Comparison of ENCODE assay signal across 1 cellular context in genomic region chr15:76337739-76338554, GRCh38.
TF ChIP-seq lines count a peak whose summit lies in the region.

No MANE protein-coding gene starts in this region.

TF ChIP-seq in HepG2, 621 proteins besides CTCF, POLR2A, EP300 and RAD21 (continued from another document and continues in another):
- TF ChIP-seq AKNA (CRISPR knock-in tag; IDR thresholded peaks at IDR 0.05; ENCODE audit: borderline replicate concordance): no peak
- no peak for TF ChIP-seq ZNF460 (CRISPR knock-in tag; IDR thresholded peaks at IDR 0.05; ENCODE audit: borderline replicate concordance)
- no peak for TF ChIP-seq RFX5 (IDR thresholded peaks at IDR 0.05; ENCODE audit: low read depth, low read length)
- peak; percentile 90; the same call in 1 of the 2 replicates for TF ChIP-seq BCL3 (CRISPR knock-in tag; IDR thresholded peaks at IDR 0.05)
- peak; percentile 4; the same call in 1 of the 2 replicates for TF ChIP-seq TSC22D2 (CRISPR knock-in tag; IDR thresholded peaks at IDR 0.05; ENCODE audit: borderline replicate concordance)
- TF ChIP-seq SIN3B (IDR thresholded peaks at IDR 0.05; ENCODE audit: low read length): no peak
- no peak for TF ChIP-seq ZNF605 (CRISPR knock-in tag; IDR thresholded peaks at IDR 0.05)
- no peak; the same call in 1 of the 2 replicates for TF ChIP-seq KDM5A (IDR thresholded peaks at IDR 0.05; ENCODE audit: borderline replicate concordance, low read length)
- peak; percentile 92 for TF ChIP-seq BRF2 (CRISPR knock-in tag; IDR thresholded peaks at IDR 0.05)
- TF ChIP-seq KLF6 (CRISPR knock-in tag; IDR thresholded peaks at IDR 0.05): no peak
- TF ChIP-seq ZNF138 (CRISPR knock-in tag; IDR thresholded peaks at IDR 0.05; ENCODE audit: low read depth): peak; percentile 78; the same call in 1 of the 2 replicates
- TF ChIP-seq THAP9 (CRISPR knock-in tag; IDR thresholded peaks at IDR 0.05; ENCODE audit: borderline replicate concordance): peak; percentile 45; the same call in 1 of the 2 replicates
- TF ChIP-seq ZNF44 (CRISPR knock-in tag; IDR thresholded peaks at IDR 0.05): no peak
- TF ChIP-seq CEBPB (IDR thresholded peaks at IDR 0.05; ENCODE audit: borderline replicate concordance, low read depth, low read length): no peak
- no peak for TF ChIP-seq HMGXB3 (CRISPR knock-in tag; IDR thresholded peaks at IDR 0.05; ENCODE audit: borderline replicate concordance)
- no peak for TF ChIP-seq ZNF205 (CRISPR knock-in tag; IDR thresholded peaks at IDR 0.05)
- TF ChIP-seq ZBTB14 (CRISPR knock-in tag; IDR thresholded peaks at IDR 0.05): peak; percentile 62
- TF ChIP-seq PHF21A (CRISPR knock-in tag; IDR thresholded peaks at IDR 0.05): no peak
- TF ChIP-seq SYNCRIP (IDR thresholded peaks at IDR 0.05; ENCODE audit: insufficient read depth, low read depth, low read length): no peak
- TF ChIP-seq ZNF253 (CRISPR knock-in tag; IDR thresholded peaks at IDR 0.05; ENCODE audit: borderline replicate concordance): 0 out of 2 replicates have a peak, but pooled peaks have one; percentile 65
- TF ChIP-seq NR2F6 (IDR thresholded peaks at IDR 0.05): no peak
- TF ChIP-seq NR2F6 (CRISPR knock-in tag; IDR thresholded peaks at IDR 0.05): no peak; the same call in 1 of the 2 replicates
- peak; percentile 73; the same call in 1 of the 2 replicates for TF ChIP-seq FLYWCH1 (CRISPR knock-in tag; IDR thresholded peaks at IDR 0.05)
- TF ChIP-seq ZBTB42 (CRISPR knock-in tag; IDR thresholded peaks at IDR 0.05): no peak
- no peak for TF ChIP-seq SIX4 (CRISPR knock-in tag; IDR thresholded peaks at IDR 0.05)
- TF ChIP-seq HDAC6 (IDR thresholded peaks at IDR 0.05; ENCODE audit: low read depth, low read length): no peak
- peak; percentile 38; the same call in 1 of the 2 replicates for TF ChIP-seq ZNF773 (CRISPR knock-in tag; IDR thresholded peaks at IDR 0.05; ENCODE audit: borderline replicate concordance)
- no peak for TF ChIP-seq ZFP41 (CRISPR knock-in tag; IDR thresholded peaks at IDR 0.05; ENCODE audit: borderline replicate concordance)
- no peak for TF ChIP-seq ZNF10 (CRISPR knock-in tag; IDR thresholded peaks at IDR 0.05; ENCODE audit: borderline replicate concordance, low read depth)
- TF ChIP-seq ZSCAN21 (CRISPR knock-in tag; IDR thresholded peaks at IDR 0.05; ENCODE audit: borderline replicate concordance): peak; percentile 89
- no peak for TF ChIP-seq RCOR2 (CRISPR knock-in tag; IDR thresholded peaks at IDR 0.05)
- TF ChIP-seq CC2D1A (CRISPR knock-in tag; IDR thresholded peaks at IDR 0.05): no peak
- TF ChIP-seq PRMT3 (CRISPR knock-in tag; IDR thresholded peaks at IDR 0.05; ENCODE audit: borderline replicate concordance, low read depth): peak; percentile 15; the same call in 1 of the 2 replicates
- no peak for TF ChIP-seq ZNF18 (CRISPR knock-in tag; IDR thresholded peaks at IDR 0.05; ENCODE audit: insufficient replicate concordance)
- TF ChIP-seq SRF (IDR thresholded peaks at IDR 0.05; ENCODE audit: low read depth, low read length): no peak
- TF ChIP-seq ZNF207 (IDR thresholded peaks at IDR 0.05; ENCODE audit: borderline replicate concordance): no peak
- TF ChIP-seq TP53 (CRISPR knock-in tag; conservative IDR thresholded peaks at IDR 0.05): no peak
- no peak for TF ChIP-seq CENPBD1 (CRISPR knock-in tag; IDR thresholded peaks at IDR 0.05; ENCODE audit: borderline replicate concordance, low read depth)
- no peak for TF ChIP-seq ZBTB33 (CRISPR knock-in tag; IDR thresholded peaks at IDR 0.05)
- peak; percentile 40; the same call in 1 of the 2 replicates for TF ChIP-seq ISL2 (CRISPR knock-in tag; IDR thresholded peaks at IDR 0.05)
- TF ChIP-seq STAT5B (CRISPR knock-in tag; IDR thresholded peaks at IDR 0.05): no peak
